Comparison of ENCODE assay signal across 29 cellular contexts in genomic region chr15:83631534-83631933, GRCh38.
"Had no signal": no experiment of that assay in that cellular context is flagged by ENCODE, and none has a peak within 500 bp of the region (broad histone marks: within the 10 kb centered on the region; RNA-seq: fewer than 3 reads in every experiment).

No MANE protein-coding gene starts in this region.

- DNase-seq: activated effector memory CD4-positive, alpha-beta T cell treated with anti-CD3 and anti-CD28 coated beads, Interleukin-2, amount 50 U/mL, for 16 hours; activated effector memory CD4-positive, alpha-beta T cell treated with Interleukin-2 at 50 U/mL for 16 hours; activated gamma-delta T cell; activated gamma-delta T cell treated with Interleukin-2 at 50 U/mL for 16 hours; activated naive CD4-positive, alpha-beta T cell; activated naive CD4-positive, alpha-beta T cell treated with anti-CD3 and anti-CD28 coated beads for 36 hours; activated naive CD4-positive, alpha-beta T cell treated with anti-CD3 and anti-CD28 coated beads, Interleukin-2, amount 10 ng/mL, durations not matched to agents 7 days and 5 days; activated naive CD4-positive, alpha-beta T cell treated with anti-CD3 and anti-CD28 coated beads, Interleukin-2, amount 50 U/mL, for 16 hours; activated naive CD4-positive, alpha-beta T cell treated with Interleukin-2 at 50 U/mL for 16 hours; activated naive CD8-positive, alpha-beta T cell treated with anti-CD3 and anti-CD28 coated beads for 36 hours; activated naive CD8-positive, alpha-beta T cell treated with anti-CD3 and anti-CD28 coated beads, Interleukin-2, amount 10 ng/mL, durations not matched to agents 7 days and 5 days; activated naive CD8-positive, alpha-beta T cell treated with anti-CD3 and anti-CD28 coated beads, Interleukin-2, amount 50 U/mL, for 24 hours; activated T-cell treated with anti-CD3 and anti-CD28 coated beads, Interleukin-2, amount 50 U/mL, for 24 hours; activated T-cell treated with anti-CD3 and anti-CD28 coated beads, Interleukin-2, amount 50 U/mL, for 4 hours; activated T-cell treated with anti-CD3 and anti-CD28 coated beads, Interleukin-2, amount 50 U/mL, for 48 hours; activated T-cell treated with anti-CD3 and anti-CD28 coated beads, Interleukin-2, amount 50 U/mL, for 72 hours; adrenal gland; amniotic stem cell; amygdala; anterior cingulate cortex; aorta; body of pancreas; brain microvascular endothelial cell; caudate nucleus; central memory CD4-positive, alpha-beta T cell; cerebellar nuclear complex had no signal

- H3K9me3 ChIP-seq: adrenal gland, ascending aorta, body of pancreas had no signal

- H3K36me3 ChIP-seq: adrenal gland, ascending aorta, brain microvascular endothelial cell, breast epithelium, cardiac muscle cell had no signal

- H3K27ac ChIP-seq: adrenal gland, ascending aorta, body of pancreas, brain microvascular endothelial cell, breast epithelium, cardiac muscle cell had no signal

- H3K4me3 ChIP-seq: adrenal gland, ascending aorta, body of pancreas, breast epithelium, cardiac muscle cell had no signal

- H3K4me1 ChIP-seq: adrenal gland, ascending aorta, body of pancreas, breast epithelium had no signal
